In genomic region chr10:60312818-60313588, GRCh38 we compare ENCODE assay signal across 1 cellular context.
TF ChIP-seq lines count a peak whose summit lies in the region.

No MANE protein-coding gene starts in this region.

TF ChIP-seq in IMR-90, 13 proteins besides CTCF, POLR2A, EP300 and RAD21 (continued from another document):
- TF ChIP-seq USF2 (IDR thresholded peaks at IDR 0.05; ENCODE audit: low read depth, low read length) (no peak), MAFK (IDR thresholded peaks at IDR 0.05; ENCODE audit: low read depth, low read length) (peak; percentile 94), NFE2L2 (IDR thresholded peaks at IDR 0.05; ENCODE audit: low read depth, low read length) (0 out of 2 replicates have a peak, but pooled peaks have one; percentile 7), RCOR1 (IDR thresholded peaks at IDR 0.05; ENCODE audit: insufficient replicate concordance, low read length) (no peak)
TF ChIP-seq in IMR-90: peak in this region for 3.
